10 cellular contexts compared by ENCODE assay signal in genomic region chr18:22559414-22560282, GRCh38.
DNase-seq lines count a peak whose midpoint lies in the region; FAIRE-seq and TF ChIP-seq lines count a peak whose summit lies in the region.
"Had no signal": no experiment of that assay in that cellular context is flagged by ENCODE, and none has a peak within 500 bp of the region (broad histone marks: within the 10 kb centered on the region; RNA-seq: fewer than 3 reads in every experiment).

No MANE protein-coding gene starts in this region.

- H3K79me2 ChIP-seq in mesendoderm (ENCODE audit: control insufficient read depth, insufficient read depth, low read length) = no peaks in the 10 kb centered on the region

- peak overlapping the region; percentile 16 for H3K18ac ChIP-seq in mesendoderm (ENCODE audit: low read length)

- no peak overlapping the region for H2BK5ac ChIP-seq in mesendoderm (ENCODE audit: low read length)

- H3K4me1 ChIP-seq in endodermal cell (ENCODE audit: control insufficient read depth, insufficient read depth, low read length) = peaks cover 19% of the 10 kb centered on the region
- H3K4me1 ChIP-seq in mesendoderm (ENCODE audit: control insufficient read depth, low read depth, low read length) = peaks cover 2% of the 10 kb centered on the region

- no peak overlapping the region for H2BK120ac ChIP-seq in mesendoderm (ENCODE audit: low read depth, low read length)

- no peak overlapping the region for H3K27ac ChIP-seq in endodermal cell (ENCODE audit: low read depth, low read length)
- no peak overlapping the region for H3K27ac ChIP-seq in mesendoderm (ENCODE audit: low read depth, low read length)

- H3K9me3 ChIP-seq in endodermal cell (ENCODE audit: control insufficient read depth, low read length) = no peaks in the 10 kb centered on the region

- H3K4me2 ChIP-seq in mesendoderm (ENCODE audit: low read length) = peak overlapping the region; percentile 35

- no peaks in the 10 kb centered on the region for H3K9me3 Mint-ChIP-seq in endodermal cell
- H3K9me3 Mint-ChIP-seq in type B pancreatic cell = no peaks in the 10 kb centered on the region
- H3K9me3 Mint-ChIP-seq: activated B cell treated with CpG ODN at 0.5 μM for 24 hours had no signal

- H3K27me3 ChIP-seq in endodermal cell (ENCODE audit: control insufficient read depth, insufficient read depth, low read length, poor library complexity, severe bottlenecking) = peaks cover 15% of the 10 kb centered on the region
- peaks cover 12% of the 10 kb centered on the region for H3K27me3 ChIP-seq in mesendoderm (ENCODE audit: insufficient read depth, low read length, poor library complexity)

- H3K23ac ChIP-seq in mesendoderm (ENCODE audit: low read length) = no peak overlapping the region

- peak overlapping the region; percentile 2 for H3K56ac ChIP-seq in mesendoderm (ENCODE audit: low read length)

- no peak for FAIRE-seq in GM12891 (lab: Jason Lieb, UNC)

- no peak overlapping the region for H3K4ac ChIP-seq in mesendoderm (ENCODE audit: low read depth, low read length)

- no peak overlapping the region for H2AK5ac ChIP-seq in mesendoderm (ENCODE audit: low read length)

- H3K27me3 Mint-ChIP-seq in endodermal cell (ENCODE audit: insufficient read depth) (peaks cover 36% of the 10 kb centered on the region), type B pancreatic cell (peaks cover 49% of the 10 kb centered on the region)

- H3K4me3 Mint-ChIP-seq in endodermal cell = peak overlapping the region; percentile 67
- H3K4me3 Mint-ChIP-seq in type B pancreatic cell = peak overlapping the region; percentile 90
- H3K4me3 Mint-ChIP-seq: activated B cell treated with CpG ODN at 0.5 μM for 24 hours had no signal

- H3K79me1 ChIP-seq in mesendoderm (ENCODE audit: low read length) = no peaks in the 10 kb centered on the region

- H3K4me1 Mint-ChIP-seq in endodermal cell = peaks cover 43% of the 10 kb centered on the region
- H3K4me1 Mint-ChIP-seq in type B pancreatic cell (ENCODE audit: unreplicated experiment) = peaks cover 13% of the 10 kb centered on the region

- H2BK15ac ChIP-seq in mesendoderm (replicated peaks; ENCODE audit: low read depth) = no peak overlapping the region

- peak; percentile 56 for TF ChIP-seq CTCF in endodermal cell (conservative IDR thresholded peaks at IDR 0.05)
- peak; percentile 65 for TF ChIP-seq CTCF in type B pancreatic cell (conservative IDR thresholded peaks at IDR 0.05)

- peak overlapping the region; percentile 50 for H3K9ac ChIP-seq in endodermal cell (ENCODE audit: extremely low read depth, low read length, poor library complexity, severe bottlenecking)
- peak overlapping the region; percentile 16 for H3K9ac ChIP-seq in mesendoderm (ENCODE audit: low read length)

- WGBS in endodermal cell (ENCODE audit: insufficient coverage in 1 of 2, insufficient read length in 1 of 2), 2 experiments = 0 to 2% methylated on average over 32 to 64 of the region's 64 CpGs
- no CpG with 5 or more reads among the region's 64 CpGs for WGBS in mesendoderm (ENCODE audit: extremely low coverage, insufficient coverage, low lambda C conversion rate)

- H4K8ac ChIP-seq in mesendoderm (ENCODE audit: low read depth, low read length) = no peak overlapping the region

- DNase-seq in NOMO-1 (lab: John Stamatoyannopoulos, UW; ENCODE audit: unreplicated experiment in 2 of 2) = peak; percentile 52 to 67
- DNase-seq in NOMO-1 treated with dmso at 0.1 percent for 144 hours (lab: John Stamatoyannopoulos, UW; ENCODE audit: unreplicated experiment) = no peak
- peak; percentile 80 for DNase-seq in SK-N-DZ (ENCODE audit: low spot score)
- DNase-seq in endodermal cell = peak; percentile 85
- DNase-seq in mesendoderm = peak; percentile 75
- peak; percentile 82 for DNase-seq in type B pancreatic cell (ENCODE audit: extremely low spot score, unreplicated experiment)
- DNase-seq in stimulated activated CD4-positive, alpha-beta T cell treated with anti-CD3 and anti-CD28 coated beads, Interleukin-4, amount 100 ng/mL, for 24 hours = no peak
- DNase-seq in GM12891 (ENCODE audit: insufficient read length, low spot score) = no peak
- DNase-seq: activated B cell treated with CpG ODN at 0.5 μM for 24 hours; CD4-positive, CD25-positive, alpha-beta regulatory T cell had no signal

- H3K36me3 Mint-ChIP-seq in endodermal cell (ENCODE audit: low read depth) = no peaks in the 10 kb centered on the region
- no peaks in the 10 kb centered on the region for H3K36me3 Mint-ChIP-seq in type B pancreatic cell
- H3K36me3 Mint-ChIP-seq: CD4-positive, CD25-positive, alpha-beta regulatory T cell had no signal

- TF ChIP-seq POLR2A in GM12891 (IDR thresholded peaks at IDR 0.05; ENCODE audit: low read depth, low read length) = no peak

- no peak overlapping the region for H3K27ac Mint-ChIP-seq in endodermal cell
- peak overlapping the region; percentile 4 for H3K27ac Mint-ChIP-seq in type B pancreatic cell
- H3K27ac Mint-ChIP-seq: activated B cell treated with CpG ODN at 0.5 μM for 24 hours; CD4-positive, CD25-positive, alpha-beta regulatory T cell had no signal

- H3K4me3 ChIP-seq in endodermal cell (ENCODE audit: low read length) (peak overlapping the region; percentile 79), mesendoderm (ENCODE audit: low read length) (peak overlapping the region; percentile 1)

- no peak overlapping the region for H4K5ac ChIP-seq in mesendoderm (ENCODE audit: low read length)

- H3K36me3 ChIP-seq in endodermal cell (ENCODE audit: control insufficient read depth, insufficient read depth, low read length) (no peaks in the 10 kb centered on the region), mesendoderm (ENCODE audit: control insufficient read depth, insufficient read depth, low read length) (no peaks in the 10 kb centered on the region)

TF ChIP-seq in GM12891, 5 proteins besides CTCF, POLR2A, EP300 and RAD21:
- TF ChIP-seq SPI1 (IDR thresholded peaks at IDR 0.05; ENCODE audit: low read depth, low read length) = no peak
- TF ChIP-seq TAF1 (IDR thresholded peaks at IDR 0.05; ENCODE audit: low read depth, low read length) = no peak
- TF ChIP-seq POU2F2 (IDR thresholded peaks at IDR 0.05; ENCODE audit: low read depth, low read length) = no peak
- no peak for TF ChIP-seq POLR2AphosphoS5 (IDR thresholded peaks at IDR 0.05; ENCODE audit: low read depth, low read length)
- TF ChIP-seq PAX5 (IDR thresholded peaks at IDR 0.05; ENCODE audit: insufficient read depth, low read length, severe bottlenecking) = no peak

Comparison
In these comparisons a context has a peak if more than half of its experiments do, and no peak if none do; other contexts are left out.
1. DNase-seq: peak in NOMO-1 (2 of 2), SK-N-DZ (single experiment), endodermal cell (single experiment), mesendoderm (single experiment) and type B pancreatic cell (single experiment); none in NOMO-1 treated with dmso at 0.1 percent for 144 hours (single experiment), stimulated activated CD4-positive, alpha-beta T cell treated with anti-CD3 and anti-CD28 coated beads, Interleukin-4, amount 100 ng/mL, for 24 hours (single experiment) and GM12891 (single experiment).